In the genomic region with DNA sequence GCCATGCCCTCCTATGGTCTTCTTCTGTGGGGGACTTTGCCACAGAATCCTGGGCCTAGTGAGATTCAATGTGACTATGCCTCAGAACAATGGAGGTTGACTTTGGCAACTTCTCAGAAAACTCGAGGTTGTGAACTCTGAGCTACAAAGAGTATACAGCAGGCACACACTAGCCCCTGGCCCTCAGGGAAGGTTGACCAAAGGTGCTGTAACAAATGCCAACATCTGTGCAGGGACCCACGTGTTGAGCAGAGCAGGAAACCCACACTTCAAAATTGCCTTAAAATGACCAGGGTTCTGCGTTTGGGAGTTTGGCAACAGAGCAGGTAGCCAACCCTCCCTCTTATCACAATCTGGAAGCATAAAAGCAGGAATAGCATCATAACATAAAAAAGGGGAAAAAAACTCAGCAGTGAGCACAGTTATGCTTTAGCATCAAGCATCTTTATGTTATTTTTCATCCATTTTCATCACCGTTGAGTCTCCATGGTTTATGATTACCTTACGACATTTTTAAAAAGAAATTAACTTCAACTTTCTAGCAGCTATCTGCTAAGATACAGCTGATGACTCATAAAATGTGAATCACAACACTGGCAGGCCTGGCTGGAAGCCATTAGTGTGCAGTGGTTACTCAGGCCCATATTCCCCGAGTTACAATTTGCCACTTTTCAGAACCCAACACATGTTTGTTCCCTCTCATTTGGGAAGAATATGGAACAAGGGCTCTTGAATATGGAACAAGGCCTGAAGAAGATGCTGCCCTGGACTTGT, we compare ENCODE assay signal across 14 cellular contexts. TPM values are rescaled to one million over a fixed set of nuclear protein-coding genes. Genes with fewer than 3 reads are reported as not detected.
A peak's percentile ranks its signal among the peaks of the same experiment; 100 is the strongest.
DNase-seq lines count a peak whose midpoint lies in the region; ATAC-seq, FAIRE-seq and TF ChIP-seq lines count a peak whose summit lies in the region.
"Had no signal": no experiment of that assay in that cellular context is flagged by ENCODE, and none has a peak within 500 bp of the region (broad histone marks: within the 10 kb centered on the region; RNA-seq: fewer than 3 reads in every experiment).

No MANE protein-coding gene starts in this region.

- peak; percentile 56 for DNase-seq in H54 (ENCODE audit: insufficient read length, low spot score)
- DNase-seq in SK-N-SH, result no peak
- peak; percentile 90 for DNase-seq in fibroblast of mammary gland (ENCODE audit: low read depth)
- DNase-seq in urothelium cell line (ENCODE audit: low spot score), result peak; percentile 73
- DNase-seq in T-helper 17 cell, result no peak
- no peak for DNase-seq in NCI-H2196 treated with DMSO at 0.1 percent for 48 hours (lab: John Stamatoyannopoulos, UW; ENCODE audit: unreplicated experiment)
- no peak for DNase-seq in sciatic nerve (ENCODE audit: low spot score)
- DNase-seq: activated T-cell treated with anti-CD3 and anti-CD28 coated beads, Interleukin-2, amount 50 U/mL, for 72 hours; glutamatergic neuron; NCI-H345; upper lobe of right lung had no signal

- peak overlapping the region; percentile 41; the same call in 1 of the 2 replicates for H3K4me2 ChIP-seq in SK-N-SH

- no peaks in the 10 kb centered on the region; the same call in 1 of the 2 replicates for H3K27me3 ChIP-seq in SK-N-SH (ENCODE audit: insufficient read depth)
- H3K27me3 ChIP-seq: pancreas had no signal

- H3K4me3 Mint-ChIP-seq in T-helper 17 cell, result no peak overlapping the region
- H3K4me3 Mint-ChIP-seq: activated T-cell treated with anti-CD3 and anti-CD28 coated beads, Interleukin-2, amount 50 U/mL, for 72 hours had no signal

- H3K79me2 ChIP-seq in SK-N-SH (ENCODE audit: insufficient read depth), result no peaks in the 10 kb centered on the region

- H3K27ac Mint-ChIP-seq in T-helper 17 cell, result no peak overlapping the region
- H3K27ac Mint-ChIP-seq: activated T-cell treated with anti-CD3 and anti-CD28 coated beads, Interleukin-2, amount 50 U/mL, for 72 hours had no signal

- H4K20me1 ChIP-seq in SK-N-SH (ENCODE audit: insufficient read depth), result no peaks in the 10 kb centered on the region

- H3K9me3 ChIP-seq in SK-N-SH (no peaks in the 10 kb centered on the region), T-helper 17 cell (ENCODE audit: control insufficient read depth, low read length, poor library complexity, severe bottlenecking) (no peaks in the 10 kb centered on the region)
- H3K9me3 ChIP-seq: pancreas, upper lobe of right lung had no signal

- FAIRE-seq in H54 (lab: Jason Lieb, UNC) (no peak), urothelium cell line (lab: Jason Lieb, UNC) (peak; percentile 86)
- FAIRE-seq: pancreas had no signal

- ATAC-seq in T-helper 17 cell (no peak), sciatic nerve (no peak)
- ATAC-seq: activated CD4-positive, CD25-positive, alpha-beta regulatory T cell treated with anti-CD3 and anti-CD28 coated beads, Interleukin-2, amount 50 U/mL, for 24 hours; activated T-cell treated with anti-CD3 and anti-CD28 coated beads, Interleukin-2, amount 50 U/mL, for 72 hours; upper lobe of right lung had no signal

- CTCF ChIA-PET in SK-N-SH (lab: Yijun Ruan, JAX), result interaction anchor here (0.6 kb wide), 1 partner anchor 136 kb away, joined by 3 read pairs; no protein-coding TSS in a partner anchor

- peaks cover 15% of the 10 kb centered on the region for H3K27me3 Mint-ChIP-seq in T-helper 17 cell

- no peaks in the 10 kb centered on the region for H3K4me1 Mint-ChIP-seq in T-helper 17 cell

- TF ChIP-seq CTCF in SK-N-SH (IDR thresholded peaks at IDR 0.05) (no peak), fibroblast of mammary gland (conservative IDR thresholded peaks at IDR 0.05; ENCODE audit: control insufficient read depth, insufficient read depth, low read depth, low read length) (no peak)

- TF ChIP-seq EP300 in SK-N-SH (IDR thresholded peaks at IDR 0.05; ENCODE audit: borderline replicate concordance in 1 of 2, low read depth in 1 of 2, low read length in 1 of 2), result no peak

- no peaks in the 10 kb centered on the region for H3K9me2 ChIP-seq in SK-N-SH

- H3K36me3 Mint-ChIP-seq in T-helper 17 cell (ENCODE audit: low read depth), result no peaks in the 10 kb centered on the region

- no peak for TF ChIP-seq RAD21 in SK-N-SH (IDR thresholded peaks at IDR 0.05; ENCODE audit: low read length)

- H3F3A ChIP-seq in SK-N-SH (replicated peaks; ENCODE audit: insufficient read depth), result peaks cover 7% of the 10 kb centered on the region

- H3K9ac ChIP-seq in SK-N-SH, result no peak overlapping the region

- H3K27ac ChIP-seq in SK-N-SH (ENCODE audit: low read depth in 2 of 2, low read length in 1 of 2), result no peak overlapping the region
- H3K27ac ChIP-seq: pancreas, upper lobe of right lung had no signal

- WGBS in SK-N-SH (ENCODE audit: low lambda C conversion rate), result 31% methylated on average over 6 of the region's 6 CpGs

- H3K4me3 ChIP-seq in SK-N-SH (ENCODE audit: low read depth in 2 of 2, low read length in 1 of 2) (no peak overlapping the region), fibroblast of mammary gland (ENCODE audit: control insufficient read depth, low read depth, low read length) (no peak overlapping the region)
- H3K4me3 ChIP-seq: pancreas, upper lobe of right lung had no signal

- TF ChIP-seq POLR2A in H54 (IDR thresholded peaks at IDR 0.05; ENCODE audit: low read depth, low read length), result no peak

- intact Hi-C loops in sciatic nerve (cut with DNase I), result no loop called here

- H3K36me3 ChIP-seq in SK-N-SH (replicated peaks in 1 of 2; ENCODE audit: control insufficient read depth in 1 of 2, insufficient read depth in 2 of 2, low read length in 1 of 2), result no peaks in the 10 kb centered on the region
- H3K36me3 ChIP-seq: pancreas, upper lobe of right lung had no signal

- H2AFZ ChIP-seq in SK-N-SH (ENCODE audit: low read depth), result no peak overlapping the region

- H3K4me1 ChIP-seq in SK-N-SH (ENCODE audit: control insufficient read depth in 1 of 2, insufficient read depth in 2 of 2, low read depth in 1 of 2, low read length in 1 of 2), result no peaks in the 10 kb centered on the region; a peak in 1 of 4 replicates
- H3K4me1 ChIP-seq: upper lobe of right lung had no signal

- POLR2A ChIA-PET in SK-N-SH (lab: Yijun Ruan, JAX), result no interaction called here

TF ChIP-seq in SK-N-SH, 30 proteins besides CTCF, POLR2A, EP300 and RAD21 (continues in another document):
- no peak for TF ChIP-seq RCOR1 (IDR thresholded peaks at IDR 0.05; ENCODE audit: low read length)
- TF ChIP-seq EZH2phosphoT487 (IDR thresholded peaks at IDR 0.05; ENCODE audit: borderline replicate concordance, low read depth), result no peak
- peak; percentile 88 for TF ChIP-seq FOSL2 (IDR thresholded peaks at IDR 0.05; ENCODE audit: borderline replicate concordance, low read depth)
- TF ChIP-seq, protein P1, sequence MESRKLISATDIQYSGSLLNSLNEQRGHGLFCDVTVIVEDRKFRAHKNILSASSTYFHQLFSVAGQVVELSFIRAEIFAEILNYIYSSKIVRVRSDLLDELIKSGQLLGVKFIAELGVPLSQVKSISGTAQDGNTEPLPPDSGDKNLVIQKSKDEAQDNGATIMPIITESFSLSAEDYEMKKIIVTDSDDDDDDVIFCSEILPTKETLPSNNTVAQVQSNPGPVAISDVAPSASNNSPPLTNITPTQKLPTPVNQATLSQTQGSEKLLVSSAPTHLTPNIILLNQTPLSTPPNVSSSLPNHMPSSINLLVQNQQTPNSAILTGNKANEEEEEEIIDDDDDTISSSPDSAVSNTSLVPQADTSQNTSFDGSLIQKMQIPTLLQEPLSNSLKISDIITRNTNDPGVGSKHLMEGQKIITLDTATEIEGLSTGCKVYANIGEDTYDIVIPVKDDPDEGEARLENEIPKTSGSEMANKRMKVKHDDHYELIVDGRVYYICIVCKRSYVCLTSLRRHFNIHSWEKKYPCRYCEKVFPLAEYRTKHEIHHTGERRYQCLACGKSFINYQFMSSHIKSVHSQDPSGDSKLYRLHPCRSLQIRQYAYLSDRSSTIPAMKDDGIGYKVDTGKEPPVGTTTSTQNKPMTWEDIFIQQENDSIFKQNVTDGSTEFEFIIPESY (IDR thresholded peaks at IDR 0.05; ENCODE audit: borderline replicate concordance, low read depth), result no peak
- peak; percentile 77 for TF ChIP-seq JUND (IDR thresholded peaks at IDR 0.05)
- TF ChIP-seq, protein P2, sequence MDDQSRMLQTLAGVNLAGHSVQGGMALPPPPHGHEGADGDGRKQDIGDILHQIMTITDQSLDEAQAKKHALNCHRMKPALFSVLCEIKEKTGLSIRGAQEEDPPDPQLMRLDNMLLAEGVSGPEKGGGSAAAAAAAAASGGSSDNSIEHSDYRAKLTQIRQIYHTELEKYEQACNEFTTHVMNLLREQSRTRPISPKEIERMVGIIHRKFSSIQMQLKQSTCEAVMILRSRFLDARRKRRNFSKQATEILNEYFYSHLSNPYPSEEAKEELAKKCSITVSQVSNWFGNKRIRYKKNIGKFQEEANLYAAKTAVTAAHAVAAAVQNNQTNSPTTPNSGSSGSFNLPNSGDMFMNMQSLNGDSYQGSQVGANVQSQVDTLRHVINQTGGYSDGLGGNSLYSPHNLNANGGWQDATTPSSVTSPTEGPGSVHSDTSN (IDR thresholded peaks at IDR 0.05), result peak; percentile 8; the same call in 1 of the 2 replicates
- TF ChIP-seq, protein P3, sequence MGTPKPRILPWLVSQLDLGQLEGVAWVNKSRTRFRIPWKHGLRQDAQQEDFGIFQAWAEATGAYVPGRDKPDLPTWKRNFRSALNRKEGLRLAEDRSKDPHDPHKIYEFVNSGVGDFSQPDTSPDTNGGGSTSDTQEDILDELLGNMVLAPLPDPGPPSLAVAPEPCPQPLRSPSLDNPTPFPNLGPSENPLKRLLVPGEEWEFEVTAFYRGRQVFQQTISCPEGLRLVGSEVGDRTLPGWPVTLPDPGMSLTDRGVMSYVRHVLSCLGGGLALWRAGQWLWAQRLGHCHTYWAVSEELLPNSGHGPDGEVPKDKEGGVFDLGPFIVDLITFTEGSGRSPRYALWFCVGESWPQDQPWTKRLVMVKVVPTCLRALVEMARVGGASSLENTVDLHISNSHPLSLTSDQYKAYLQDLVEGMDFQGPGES (IDR thresholded peaks at IDR 0.05; ENCODE audit: low read depth, low read length), result no peak

RNA-seq across cellular contexts. Expression of a gene that starts 11.1 kb away (rescaled TPM):
- 0.03 TPM in 1 of 2 replicates, not detected in the other for polyA plus RNA-seq in SK-N-SH (2012; rRNA removed)
- under 0.01 TPM in 2 replicates for polyA plus RNA-seq in SK-N-SH (2012; cell fraction: cytosol; rRNA removed)
- not detected in 2 replicates for polyA plus RNA-seq in SK-N-SH (2012; cell fraction: nucleus; rRNA removed)
- total RNA-seq in T-helper 17 cell (not detected), sciatic nerve (not detected)
- total RNA-seq: activated T-cell treated with anti-CD3 and anti-CD28 coated beads, Interleukin-2, amount 50 U/mL, for 72 hours; lower leg skin; upper lobe of right lung had no signal

Comparison
In these comparisons a context has a peak if more than half of its experiments do, and no peak if none do; other contexts are left out.
1. DNase-seq: peak in H54 (single experiment), fibroblast of mammary gland (single experiment) and urothelium cell line (single experiment); none in SK-N-SH (single experiment), T-helper 17 cell (0 of 3), NCI-H2196 treated with DMSO at 0.1 percent for 48 hours (single experiment) and sciatic nerve (single experiment).